Comparison of ENCODE assay signal across 8 cellular contexts in genomic region chr2:111121873-111122630, GRCh38. TPM values are rescaled to one million over a fixed set of nuclear protein-coding genes. Genes with fewer than 3 reads are reported as not detected.
DNase-seq lines count a peak whose midpoint lies in the region; ATAC-seq and TF ChIP-seq lines count a peak whose summit lies in the region.

No MANE protein-coding gene starts in this region.

- no peak for TF ChIP-seq POLR2A in esophagus muscularis mucosa (IDR thresholded peaks at IDR 0.05; ENCODE audit: low read depth)

- H3K9me2 ChIP-seq in PC-3 (replicated peaks; ENCODE audit: low read length): no peaks in the 10 kb centered on the region

- TF ChIP-seq CTCF in PC-3 (conservative IDR thresholded peaks at IDR 0.05; ENCODE audit: low read depth, low read length): no peak
- TF ChIP-seq CTCF in esophagus muscularis mucosa (IDR thresholded peaks at IDR 0.05): no peak

- CTCF ChIA-PET in PC-3 (lab: Charles Lee): no interaction called here

- H3K36me3 ChIP-seq in HUES6 (ENCODE audit: control insufficient read depth, insufficient read depth, low read length) (peaks cover 29% of the 10 kb centered on the region), PC-3 (ENCODE audit: low read depth, low read length) (peaks cover 30% of the 10 kb centered on the region), esophagus muscularis mucosa (peaks cover 0 to 31% (median 18%) of the 10 kb centered on the region in 4 donors), muscle layer of colon (ENCODE audit: insufficient read depth, low read length) (no peaks in the 10 kb centered on the region)

- no peaks in the 10 kb centered on the region for H3F3A ChIP-seq in PC-3 (ENCODE audit: low read length, unreplicated experiment)

- intact Hi-C loops in PC-3 (cut with micrococcal nuclease) (loop anchor here (1.0 to 10.0 kb wide), 5 partner anchors 49 to 577 kb away; no protein-coding TSS in a partner anchor), esophagus muscularis mucosa (cut with DNase I) (no loop called here)

- ATAC-seq in GM21447 (IDR thresholded peaks at IDR 0.05; ENCODE audit: unreplicated experiment): peak; percentile 43
- peak; percentile 60 for ATAC-seq in PC-3

- no peak overlapping the region for H3K27ac ChIP-seq in HUES6 (ENCODE audit: low read depth, low read length)
- no peak overlapping the region for H3K27ac ChIP-seq in PC-3 (ENCODE audit: low read length)
- peak overlapping the region; percentile 75 to 89 (median 81) for H3K27ac ChIP-seq in esophagus muscularis mucosa (replicated peaks in 1 of 4)
- H3K27ac ChIP-seq in muscle layer of colon (ENCODE audit: low read depth, low read length): peak overlapping the region; percentile 1

- peaks cover 60% of the 10 kb centered on the region for H3K79me2 ChIP-seq in PC-3 (ENCODE audit: low read length)

- peak overlapping the region; percentile 75 for H3K4me3 ChIP-seq in HUES6 (ENCODE audit: low read depth, low read length)
- peak overlapping the region; percentile 91 for H3K4me3 ChIP-seq in PC-3 (ENCODE audit: low read length)
- peak overlapping the region; percentile 82 to 92 (median 84) for H3K4me3 ChIP-seq in esophagus muscularis mucosa
- peak overlapping the region; percentile 76 to 94 for H3K4me3 ChIP-seq in muscle layer of colon (ENCODE audit: low read depth in 1 of 2, low read length in 2 of 2)

- BruUV-seq in PC-3 (replicated peaks; lab: Mats Ljungman, UMichigan): TSS peak; percentile 57

- H2AFZ ChIP-seq in PC-3 (ENCODE audit: low read length): no peak overlapping the region

- peaks cover 48% of the 10 kb centered on the region for H3K27me3 ChIP-seq in HUES6 (ENCODE audit: control insufficient read depth, insufficient read depth, low read length)
- H3K27me3 ChIP-seq in PC-3 (ENCODE audit: low read length): no peaks in the 10 kb centered on the region
- peaks cover 0 to 35% (median 4%) of the 10 kb centered on the region in 4 donors for H3K27me3 ChIP-seq in esophagus muscularis mucosa
- H3K27me3 ChIP-seq in muscle layer of colon (ENCODE audit: control insufficient read depth in 1 of 2, insufficient read depth in 2 of 2, low read length in 2 of 2): peaks cover 33 to 50% of the 10 kb centered on the region in 2 donors

- peaks cover 24% of the 10 kb centered on the region for H4K20me1 ChIP-seq in PC-3 (ENCODE audit: low read length)

- peaks cover 24% of the 10 kb centered on the region for H3K4me1 ChIP-seq in HUES6 (ENCODE audit: control insufficient read depth, insufficient read depth, low read length)
- H3K4me1 ChIP-seq in PC-3 (ENCODE audit: insufficient read depth, low read length): peaks cover 12% of the 10 kb centered on the region
- H3K4me1 ChIP-seq in esophagus muscularis mucosa: peaks cover 46 to 58% (median 55%) of the 10 kb centered on the region in 4 donors
- peaks cover 36% of the 10 kb centered on the region for H3K4me1 ChIP-seq in muscle layer of colon (ENCODE audit: insufficient read depth, low read length)

- TF ChIP-seq EP300 in esophagus muscularis mucosa (IDR thresholded peaks at IDR 0.05): no peak

- H3K9me3 ChIP-seq in HUES6 (ENCODE audit: control insufficient read depth, insufficient read depth, low read depth, low read length): no peaks in the 10 kb centered on the region
- H3K9me3 ChIP-seq in PC-3 (ENCODE audit: low read length): no peaks in the 10 kb centered on the region
- no peaks in the 10 kb centered on the region for H3K9me3 ChIP-seq in esophagus muscularis mucosa
- no peaks in the 10 kb centered on the region for H3K9me3 ChIP-seq in muscle layer of colon (ENCODE audit: low read length)

- POLR2A ChIA-PET in PC-3 (lab: Charles Lee; ENCODE audit: unreplicated experiment): no interaction called here

- peak overlapping the region; percentile 87 for H3K9ac ChIP-seq in HUES6 (ENCODE audit: low read length)
- peak overlapping the region; percentile 82 for H3K9ac ChIP-seq in PC-3 (ENCODE audit: low read length)
- H3K9ac ChIP-seq in muscle layer of colon (ENCODE audit: low read length): peak overlapping the region; percentile 21

- WGBS in esophagus muscularis mucosa: 1% methylated on average over 45 of the region's 90 CpGs

- peak; percentile 92 for DNase-seq in D341Med (ENCODE audit: low spot score)
- peak; percentile 97 for DNase-seq in PC-3
- DNase-seq in activated T-cell treated with anti-CD3 and anti-CD28 coated beads, Interleukin-2, amount 50 U/mL, for 48 hours: peak; percentile 84 to 89
- DNase-seq in esophagus muscularis mucosa (ENCODE audit: extremely low spot score): no peak
- peak; percentile 48 for DNase-seq in stimulated activated CD8-positive, alpha-beta memory T cell treated with anti-CD3 and anti-CD28 coated beads, Interleukin-7, amount 100 ng/mL, for 24 hours (ENCODE audit: low read depth)

- peak overlapping the region; percentile 97 for H3K4me2 ChIP-seq in PC-3 (ENCODE audit: low read length)

RNA-seq across cellular contexts. Expression of gene BCL2L11, which starts 1.3 kb away (rescaled TPM):
- 11.3 and 24.6 TPM in 2 replicates for total RNA-seq in PC-3 (2014; rRNA removed)
- total RNA-seq in esophagus muscularis mucosa: 10 to 100 TPM in 3 of 4 donors, 1 to 10 TPM in 1; 8.9 to 16.6 (median 13.0) TPM

Comparison
In these comparisons a context has a peak if more than half of its experiments do, and no peak if none do; other contexts are left out.
1. H3K27ac ChIP-seq: peak in esophagus muscularis mucosa (4 of 4) and muscle layer of colon (single experiment); none in HUES6 (single experiment) and PC-3 (single experiment).
2. H3K9ac ChIP-seq: peak in every context shown above with its lines; median percentile 87 in HUES6; 82 in PC-3; 21 in muscle layer of colon.
3. Peak in every context shown above with its lines, with median percentiles within 50 percentile points of each other: H3K4me3 ChIP-seq.